Comparison of ENCODE assay signal across 8 cellular contexts in genomic region chr2:151410485-151410833, GRCh38. TPM values are rescaled to one million over a fixed set of nuclear protein-coding genes. Genes with fewer than 3 reads are reported as not detected.
A peak's percentile ranks its signal among the peaks of the same experiment; 100 is the strongest.
DNase-seq lines count a peak whose midpoint lies in the region; ATAC-seq, FAIRE-seq and TF ChIP-seq lines count a peak whose summit lies in the region.

No MANE protein-coding gene starts in this region.

- peaks cover 51% of the 10 kb centered on the region for H4K20me1 ChIP-seq in Loucy (ENCODE audit: insufficient read depth, low read length, poor library complexity, severe bottlenecking)

- H2AK5ac ChIP-seq in mesendoderm (ENCODE audit: low read length), result no peak overlapping the region

- H3K36me3 ChIP-seq in H7 (replicated peaks; ENCODE audit: control insufficient read depth, insufficient read depth, low read length), result peaks cover 12% of the 10 kb centered on the region
- peaks cover 18% of the 10 kb centered on the region; the same call in 1 of the 2 replicates for H3K36me3 ChIP-seq in Loucy (ENCODE audit: insufficient read depth, low read length)
- no peaks in the 10 kb centered on the region for H3K36me3 ChIP-seq in colonic mucosa
- H3K36me3 ChIP-seq in mesendoderm (ENCODE audit: control insufficient read depth, insufficient read depth, low read length), result peaks cover 2% of the 10 kb centered on the region

- no peak for TF ChIP-seq CTCF in Loucy (conservative IDR thresholded peaks at IDR 0.05; ENCODE audit: low read length)
- no peak for TF ChIP-seq CTCF in colonic mucosa (IDR thresholded peaks at IDR 0.05)

- DNase-seq in GM12891 (ENCODE audit: insufficient read length, low spot score) (peak; percentile 44), H7 (peak; percentile 62), colonic mucosa (peak; percentile 60), mesendoderm (peak; percentile 69), amniotic stem cell (lab: John Stamatoyannopoulos, UW) (no peak)
- DNase-seq in activated CD4-positive, alpha-beta T cell treated with anti-CD3 and anti-CD28 coated beads for 36 hours, result peak; percentile 70
- peak in 5 of 6 experiments; percentile 24 to 56 (median 44) for DNase-seq in stimulated activated naive CD4-positive, alpha-beta T cell (lab: John Stamatoyannopoulos, UW)

- H3K27ac ChIP-seq in colonic mucosa, result peak overlapping the region; percentile 70
- H3K27ac ChIP-seq in mesendoderm (ENCODE audit: low read depth, low read length), result peak overlapping the region; percentile 94

- H3K4me1 ChIP-seq in Loucy (ENCODE audit: insufficient read depth, low read length, poor library complexity, severe bottlenecking) (peaks cover 26% of the 10 kb centered on the region), colonic mucosa (no peaks in the 10 kb centered on the region), mesendoderm (ENCODE audit: control insufficient read depth, low read depth, low read length) (no peaks in the 10 kb centered on the region)

- peak; percentile 65 for FAIRE-seq in GM12891 (lab: Jason Lieb, UNC)

- peak; percentile 49 for ATAC-seq in activated CD4-positive, alpha-beta T cell treated with anti-CD3 and anti-CD28 coated beads for 36 hours

- no peaks in the 10 kb centered on the region for H3K9me3 ChIP-seq in Loucy (ENCODE audit: insufficient read depth, low read depth, low read length)
- no peaks in the 10 kb centered on the region for H3K9me3 ChIP-seq in colonic mucosa

- H3K4me3 Mint-ChIP-seq in activated CD4-positive, alpha-beta T cell treated with anti-CD3 and anti-CD28 coated beads for 36 hours, result peak overlapping the region; percentile 97

- H3K9ac ChIP-seq in Loucy (ENCODE audit: low read depth, low read length, poor library complexity, severe bottlenecking) (peak overlapping the region; percentile 98), colonic mucosa (ENCODE audit: low read depth in 2 of 2, low read length in 2 of 2) (peak overlapping the region; percentile 86 to 90), mesendoderm (ENCODE audit: low read length) (peak overlapping the region; percentile 99)

- WGBS in mesendoderm (ENCODE audit: extremely low coverage, insufficient coverage, low lambda C conversion rate), result no CpG with 5 or more reads among the region's 21 CpGs

- H3K27me3 Mint-ChIP-seq in activated CD4-positive, alpha-beta T cell treated with anti-CD3 and anti-CD28 coated beads for 36 hours, result no peaks in the 10 kb centered on the region

- intact Hi-C loops in activated CD4-positive, alpha-beta T cell treated with anti-CD3 and anti-CD28 coated beads for 36 hours (cut with DNase I, micrococcal nuclease), result loop anchor here in 1 of 2 experiments (2.0 kb wide), 1 partner anchor 1824 kb away; the partner anchor contains the start of gene MMADHC
- intact Hi-C loops in colonic mucosa (cut with DNase I), result loop anchor here (5.0 kb wide), 1 partner anchor 118 kb away; no protein-coding TSS in a partner anchor

- peak overlapping the region; percentile 73 for H2BK5ac ChIP-seq in mesendoderm (ENCODE audit: low read length)

- no peak overlapping the region for H3K4ac ChIP-seq in mesendoderm (ENCODE audit: low read depth, low read length)

- no peak overlapping the region for H2BK15ac ChIP-seq in mesendoderm (replicated peaks; ENCODE audit: low read depth)

- no peaks in the 10 kb centered on the region for H3F3A ChIP-seq in Loucy (ENCODE audit: low read depth)

- peak overlapping the region; percentile 97 for H2AFZ ChIP-seq in Loucy (ENCODE audit: low read length)

- H3K56ac ChIP-seq in mesendoderm (ENCODE audit: low read length), result peak overlapping the region; percentile 97

- H3K4me3 ChIP-seq in H7 (ENCODE audit: insufficient read depth, low read depth, low read length) (peak overlapping the region; percentile 94), Loucy (ENCODE audit: low read length, poor library complexity, severe bottlenecking) (peak overlapping the region; percentile 100), colonic mucosa (peak overlapping the region; percentile 90), mesendoderm (ENCODE audit: low read length) (peak overlapping the region; percentile 100)

- no peak overlapping the region for H2BK120ac ChIP-seq in mesendoderm (ENCODE audit: low read depth, low read length)

- peaks cover 37% of the 10 kb centered on the region for H3K36me3 Mint-ChIP-seq in activated CD4-positive, alpha-beta T cell treated with anti-CD3 and anti-CD28 coated beads for 36 hours (ENCODE audit: low read depth)

- CTCF ChIA-PET in activated CD4-positive, alpha-beta T cell treated with anti-CD3 and anti-CD28 coated beads for 36 hours (lab: Charles Lee), result no interaction called here

- H3K4me2 ChIP-seq in Loucy (ENCODE audit: low read depth, low read length, poor library complexity, severe bottlenecking) (peak overlapping the region; percentile 88), mesendoderm (ENCODE audit: low read length) (peak overlapping the region; percentile 68)

- peaks cover 31% of the 10 kb centered on the region for H3K4me1 Mint-ChIP-seq in activated CD4-positive, alpha-beta T cell treated with anti-CD3 and anti-CD28 coated beads for 36 hours

- peak overlapping the region; percentile 98 for H3K27ac Mint-ChIP-seq in activated CD4-positive, alpha-beta T cell treated with anti-CD3 and anti-CD28 coated beads for 36 hours

- no peaks in the 10 kb centered on the region for H3K9me3 Mint-ChIP-seq in activated CD4-positive, alpha-beta T cell treated with anti-CD3 and anti-CD28 coated beads for 36 hours (ENCODE audit: low read depth)

- no peaks in the 10 kb centered on the region for H3K9me2 ChIP-seq in Loucy (replicated peaks; ENCODE audit: low read depth, low read length)

- peak overlapping the region; percentile 94 for H3K23ac ChIP-seq in mesendoderm (ENCODE audit: low read length)

- no peak overlapping the region for H4K5ac ChIP-seq in mesendoderm (ENCODE audit: low read length)

- peak overlapping the region; percentile 81 for H3K18ac ChIP-seq in mesendoderm (ENCODE audit: low read length)

- no peaks in the 10 kb centered on the region for H3K27me3 ChIP-seq in H7 (ENCODE audit: control insufficient read depth, insufficient read depth, low read length)
- peaks cover 4% of the 10 kb centered on the region for H3K27me3 ChIP-seq in Loucy (ENCODE audit: insufficient read depth, low read length, poor library complexity, severe bottlenecking)
- H3K27me3 ChIP-seq in colonic mucosa, result no peaks in the 10 kb centered on the region
- H3K27me3 ChIP-seq in mesendoderm (ENCODE audit: insufficient read depth, low read length, poor library complexity), result no peaks in the 10 kb centered on the region

- peaks cover 57% of the 10 kb centered on the region for H3K79me2 ChIP-seq in Loucy (ENCODE audit: insufficient read depth, low read length)
- peaks cover 33% of the 10 kb centered on the region for H3K79me2 ChIP-seq in mesendoderm (ENCODE audit: control insufficient read depth, insufficient read depth, low read length)

- TF ChIP-seq POLR2A in GM12891 (IDR thresholded peaks at IDR 0.05; ENCODE audit: low read depth, low read length), result no peak

- POLR2A ChIA-PET in activated CD4-positive, alpha-beta T cell treated with anti-CD3 and anti-CD28 coated beads for 36 hours (lab: Charles Lee), result no interaction called here

- no peak overlapping the region for H4K8ac ChIP-seq in mesendoderm (ENCODE audit: low read depth, low read length)

- H3K79me1 ChIP-seq in mesendoderm (ENCODE audit: low read length), result no peaks in the 10 kb centered on the region

TF ChIP-seq in GM12891, 5 proteins besides CTCF, POLR2A, EP300 and RAD21:
- no peak for TF ChIP-seq PAX5 (IDR thresholded peaks at IDR 0.05; ENCODE audit: insufficient read depth, low read length, severe bottlenecking)
- no peak; the same call in 1 of the 2 replicates for TF ChIP-seq TAF1 (IDR thresholded peaks at IDR 0.05; ENCODE audit: low read depth, low read length)
- TF ChIP-seq POLR2AphosphoS5 (IDR thresholded peaks at IDR 0.05; ENCODE audit: low read depth, low read length), result no peak
- no peak for TF ChIP-seq SPI1 (IDR thresholded peaks at IDR 0.05; ENCODE audit: low read depth, low read length)
- TF ChIP-seq POU2F2 (IDR thresholded peaks at IDR 0.05; ENCODE audit: low read depth, low read length), result no peak; the same call in 1 of the 2 replicates

RNA-seq across cellular contexts. Expression of gene RIF1, which starts 0.8 kb away (rescaled TPM):
- polyA plus RNA-seq in GM12891 (2012; ENCODE audit: low read depth, missing spikeins), result 7.2 TPM
- total RNA-seq in H7 (2014; rRNA removed; shearing (Covaris generic)), result 27.7 and 38.2 TPM in 2 replicates
- total RNA-seq in activated CD4-positive, alpha-beta T cell treated with anti-CD3 and anti-CD28 coated beads for 36 hours, result 10 to 100 TPM; 55.7 to 67.1 TPM
- 10 to 100 TPM; 27.8 to 34.2 TPM for total RNA-seq in colonic mucosa
- 29.8 TPM for polyA plus RNA-seq in mesendoderm (2013, experiment 1 of 2)
- polyA plus RNA-seq in mesendoderm (2013, experiment 2 of 2), result 28.9 TPM

RNA-seq across cellular contexts. Expression of gene TNFAIP6, which starts 53.1 kb away (rescaled TPM):
- polyA plus RNA-seq in GM12891 (2012; ENCODE audit: low read depth, missing spikeins), result 0.80 TPM
- total RNA-seq in H7 (2014; rRNA removed; shearing (Covaris generic)), result 0.28 TPM in 1 of 2 replicates, not detected in the other
- total RNA-seq in activated CD4-positive, alpha-beta T cell treated with anti-CD3 and anti-CD28 coated beads for 36 hours, result not detected
- 1 to 10 TPM in 1 of 2 donors, under 1 TPM in 1; 0.57 to 2.4 TPM for total RNA-seq in colonic mucosa
- polyA plus RNA-seq in mesendoderm (2013, experiment 1 of 2), result 0.44 TPM
- polyA plus RNA-seq in mesendoderm (2013, experiment 2 of 2), result 0.50 TPM
